8 cellular contexts compared by ENCODE assay signal in genomic region chr12:64608901-64609542, GRCh38. TPM values are rescaled to one million over a fixed set of nuclear protein-coding genes. Genes with fewer than 3 reads are reported as not detected.
DNase-seq lines count a peak whose midpoint lies in the region; ATAC-seq and TF ChIP-seq lines count a peak whose summit lies in the region.

No MANE protein-coding gene starts in this region.

- H3K36me3 ChIP-seq in CD4-positive, CD25-positive, alpha-beta regulatory T cell (ENCODE audit: control insufficient read depth, insufficient read depth, low read length) = peaks cover 2% of the 10 kb centered on the region
- H3K36me3 ChIP-seq in Panc1 (ENCODE audit: control insufficient read depth, insufficient read depth, low read length) (peaks cover 8% of the 10 kb centered on the region), heart left ventricle (peaks cover 0 to 2% (median 0%) of the 10 kb centered on the region in 9 donors), rectal smooth muscle tissue (ENCODE audit: control insufficient read depth, insufficient read depth, low read length) (no peaks in the 10 kb centered on the region)

- H3K4me3 Mint-ChIP-seq in CD4-positive, CD25-positive, alpha-beta regulatory T cell = peak overlapping the region; percentile 89 to 93 (median 91)

- POLR2A ChIA-PET in Panc1 (lab: Charles Lee) = interaction anchor here (0.6 to 1.4 kb wide), 2 partner anchors 16 to 81 kb away, joined by 3 read pairs; no protein-coding TSS in a partner anchor

- in situ Hi-C loops in Panc1 (cut with HindIII; ENCODE audit: low pct_unique_long_range_greater_than_20kb, low sequenced_read_pairs) = no loop called here

- H3K4me1 Mint-ChIP-seq in CD4-positive, CD25-positive, alpha-beta regulatory T cell = peaks cover 12 to 37% (median 23%) of the 10 kb centered on the region in 4 donors

- H3K27ac ChIP-seq in CD4-positive, CD25-positive, alpha-beta regulatory T cell (ENCODE audit: insufficient read depth, low read length, poor library complexity, severe bottlenecking) = peak overlapping the region; percentile 85
- H3K27ac ChIP-seq in Panc1 (ENCODE audit: low read length) = peak overlapping the region; percentile 97
- peak overlapping the region; percentile 90 to 99 (median 97) for H3K27ac ChIP-seq in heart left ventricle
- H3K27ac ChIP-seq in rectal smooth muscle tissue (ENCODE audit: low read depth, low read length) = peak overlapping the region; percentile 84

- peak; percentile 3; the same call in 1 of the 2 replicates for TF ChIP-seq CTCF in Panc1 (IDR thresholded peaks at IDR 0.05)
- peak in 3 of 12 donors; percentile 18 to 25 (median 21) for TF ChIP-seq CTCF in heart left ventricle (IDR thresholded peaks at IDR 0.05)

- H3K27me3 Mint-ChIP-seq in CD4-positive, CD25-positive, alpha-beta regulatory T cell = no peaks in the 10 kb centered on the region

- peak overlapping the region; percentile 96 for H3K4me3 ChIP-seq in CD4-positive, CD25-positive, alpha-beta regulatory T cell (ENCODE audit: low read depth, low read length)
- H3K4me3 ChIP-seq in Panc1 (ENCODE audit: low read depth in 2 of 2, low read length in 2 of 2) (peak overlapping the region; percentile 70 to 95), heart left ventricle (peak overlapping the region; percentile 67 to 99 (median 96)), rectal smooth muscle tissue (ENCODE audit: low read length) (peak overlapping the region; percentile 79)

- peak; percentile 43 for ATAC-seq in CD4-positive, CD25-positive, alpha-beta regulatory T cell (ENCODE audit: low read depth in 2 of 2)
- ATAC-seq in HG03469 (IDR thresholded peaks at IDR 0.05; ENCODE audit: unreplicated experiment) (peak; percentile 32), Panc1 (peak; percentile 62), heart left ventricle (peak in 3 of 4 donors; percentile 6 to 32 (median 14))

- peak overlapping the region; percentile 81 for H3K9ac ChIP-seq in rectal smooth muscle tissue (ENCODE audit: low read length)

- peak; percentile 35 to 75 (median 56) for DNase-seq in CD4-positive, CD25-positive, alpha-beta regulatory T cell
- peak; percentile 83 for DNase-seq in Panc1 (ENCODE audit: low read depth, low spot score)
- peak; percentile 44 for DNase-seq in activated naive CD4-positive, alpha-beta T cell treated with Interleukin-2 at 50 U/mL for 16 hours
- no peak for DNase-seq in heart left ventricle
- DNase-seq in KG1 (lab: John Stamatoyannopoulos, UW) = no peak

- CTCF ChIA-PET in Panc1 (lab: Charles Lee) = interaction anchor here (0.6 to 2.3 kb wide), 5 partner anchors 27 to 1047 kb away, joined by 3 to 18 read pairs (median 4); no protein-coding TSS in a partner anchor

- H3K9me3 Mint-ChIP-seq in CD4-positive, CD25-positive, alpha-beta regulatory T cell = peaks cover 0 to 1% (median 0%) of the 10 kb centered on the region in 7 donors

- H3K27me3 ChIP-seq in CD4-positive, CD25-positive, alpha-beta regulatory T cell (ENCODE audit: control insufficient read depth, insufficient read depth, low read length) = no peaks in the 10 kb centered on the region
- H3K27me3 ChIP-seq in Panc1 (ENCODE audit: control insufficient read depth, insufficient read depth, low read length) (no peaks in the 10 kb centered on the region), heart left ventricle (no peaks in the 10 kb centered on the region), rectal smooth muscle tissue (ENCODE audit: control insufficient read depth, insufficient read depth, low read length) (no peaks in the 10 kb centered on the region)

- H3K36me3 Mint-ChIP-seq in CD4-positive, CD25-positive, alpha-beta regulatory T cell = peaks cover 14% of the 10 kb centered on the region

- peak; percentile 65 for TF ChIP-seq POLR2A in GM19099 (IDR thresholded peaks at IDR 0.05; ENCODE audit: extremely low read depth, insufficient read length, low read depth)
- no peak for TF ChIP-seq POLR2A in heart left ventricle (IDR thresholded peaks at IDR 0.05)

- H3K4me1 ChIP-seq in CD4-positive, CD25-positive, alpha-beta regulatory T cell (ENCODE audit: control insufficient read depth, insufficient read depth, low read length, poor library complexity, severe bottlenecking) = peaks cover 31% of the 10 kb centered on the region
- H3K4me1 ChIP-seq in Panc1 (ENCODE audit: control insufficient read depth, insufficient read depth, low read length) (peaks cover 16% of the 10 kb centered on the region), heart left ventricle (peaks cover 0 to 31% (median 18%) of the 10 kb centered on the region in 12 donors), rectal smooth muscle tissue (ENCODE audit: control insufficient read depth, insufficient read depth, low read length) (peaks cover 2% of the 10 kb centered on the region)

- no TSS peak for BruUV-seq in Panc1 (replicated peaks; lab: Mats Ljungman, UMichigan)

- intact Hi-C loops in Panc1 (cut with micrococcal nuclease; ENCODE audit: unreplicated experiment) = loop anchor here (1.0 kb wide), 1 partner anchor 60 kb away; no protein-coding TSS in a partner anchor
- intact Hi-C loops in heart left ventricle (cut with DNase I) = loop anchor here in 5 of 10 donors (2.0 to 10.0 kb wide), 6 partner anchors 37 to 83 kb away; no protein-coding TSS in a partner anchor

- WGBS in heart left ventricle, 4 donors = 5 to 6% (median 5%) methylated on average over 16 of the region's 16 CpGs

- H3K27ac Mint-ChIP-seq in CD4-positive, CD25-positive, alpha-beta regulatory T cell = peak overlapping the region; percentile 90 to 99 (median 92)

- no peaks in the 10 kb centered on the region for H3K9me3 ChIP-seq in CD4-positive, CD25-positive, alpha-beta regulatory T cell (ENCODE audit: control insufficient read depth in 2 of 2, low read length in 2 of 2)
- H3K9me3 ChIP-seq in Panc1 (ENCODE audit: control insufficient read depth, insufficient read depth, low read depth, low read length) = no peaks in the 10 kb centered on the region
- no peaks in the 10 kb centered on the region for H3K9me3 ChIP-seq in heart left ventricle

RNA-seq across cellular contexts. Expression of gene RASSF3, which starts 1.3 kb away (rescaled TPM):
- 158 TPM for total RNA-seq in CD4-positive, CD25-positive, alpha-beta regulatory T cell
- polyA plus RNA-seq in CD4-positive, CD25-positive, alpha-beta regulatory T cell = 10 to 100 TPM in 2 of 4 donors, 1 to 10 TPM in 2; 5.5 to 12.8 (median 8.0) TPM
- total RNA-seq in Panc1 (2021; ENCODE audit: unreplicated experiment) (107 TPM), heart left ventricle (100 to 1,000 TPM in 4 of 9 donors, 10 to 100 TPM in 5; 59.7 to 116 (median 93.4) TPM)
- 42.2 TPM for polyA plus RNA-seq in Panc1 (2012; ENCODE audit: insufficient read length)
- polyA plus RNA-seq in heart left ventricle = 10 to 100 TPM; 32.8 to 55.4 TPM

Comparison
In these comparisons a context has a peak if more than half of its experiments do, and no peak if none do; other contexts are left out.
1. DNase-seq: peak in CD4-positive, CD25-positive, alpha-beta regulatory T cell (3 of 3), Panc1 (single experiment) and activated naive CD4-positive, alpha-beta T cell treated with Interleukin-2 at 50 U/mL for 16 hours (single experiment); none in heart left ventricle (0 of 5) and KG1 (single experiment).
2. Peak in every context shown above with its lines, with median percentiles within 50 percentile points of each other: ATAC-seq, H3K27ac ChIP-seq and H3K4me3 ChIP-seq.